Comparison of ENCODE assay signal across 8 cellular contexts in genomic region chr13:110340812-110341444, GRCh38. TPM values are rescaled to one million over a fixed set of nuclear protein-coding genes. Genes with fewer than 3 reads are reported as not detected.
A peak's percentile ranks its signal among the peaks of the same experiment; 100 is the strongest.
DNase-seq lines count a peak whose midpoint lies in the region; ATAC-seq and TF ChIP-seq lines count a peak whose summit lies in the region.

No MANE protein-coding gene starts in this region.

- no peak for TF ChIP-seq CTCF in AG04450 (IDR thresholded peaks at IDR 0.05; ENCODE audit: low read depth, low read length)
- no peak for TF ChIP-seq CTCF in foreskin fibroblast (IDR thresholded peaks at IDR 0.05; ENCODE audit: low read depth, low read length)

- no peaks in the 10 kb centered on the region for H3K36me3 ChIP-seq in urinary bladder (ENCODE audit: insufficient read depth)

- H3K4me1 ChIP-seq in urinary bladder (ENCODE audit: insufficient read depth) = no peaks in the 10 kb centered on the region

- H3K4me3 ChIP-seq in AG04450 (ENCODE audit: low read depth, low read length) (no peak overlapping the region; the same call in 1 of the 2 replicates), foreskin fibroblast (ENCODE audit: low read depth in 1 of 2, low read length in 2 of 2) (no peak overlapping the region), urinary bladder (ENCODE audit: low read depth, low read length) (no peak overlapping the region)

- WGBS in urinary bladder = 13% methylated on average over 24 of the region's 24 CpGs

- H3K27me3 ChIP-seq in AG04450 (ENCODE audit: control insufficient read depth, insufficient read depth, low read length) = no peaks in the 10 kb centered on the region

- peak overlapping the region; percentile 94 for H3K27ac ChIP-seq in AG04450 (ENCODE audit: low read depth, low read length)
- peak overlapping the region; percentile 72 for H3K27ac ChIP-seq in urinary bladder (ENCODE audit: low read depth)

- CTCF ChIA-PET in AG04450 (lab: Charles Lee) = interaction anchor here (1.1 kb wide), 1 partner anchor 33 kb away, joined by 3 read pairs; no protein-coding TSS in a partner anchor

- H3K9me3 ChIP-seq in AG04450 (ENCODE audit: control insufficient read depth, insufficient read depth, low read length) = no peaks in the 10 kb centered on the region; the same call in 1 of the 2 replicates

- DNase-seq in AG04450 (ENCODE audit: low read depth, low spot score) (no peak), activated T-cell treated with anti-CD3 and anti-CD28 coated beads for 1 hour (ENCODE audit: low read depth) (peak; percentile 46), foreskin fibroblast (peak; percentile 53 to 73), renal cortical epithelial cell (ENCODE audit: low read depth) (peak; percentile 65), NCI-H2029 treated with DMSO at 0.1 percent for 48 hours (lab: John Stamatoyannopoulos, UW) (no peak)

- POLR2A ChIA-PET in AG04450 (lab: Yijun Ruan, JAX) = interaction anchor here (0.8 to 2.0 kb wide), 6 partner anchors 11 to 71 kb away, joined by 3 to 5 read pairs (median 4); partner anchors contain the start of gene COL4A1

- ATAC-seq in HG02852 (IDR thresholded peaks at IDR 0.05; ENCODE audit: unreplicated experiment) (peak; percentile 62), GM18498 (IDR thresholded peaks at IDR 0.05; ENCODE audit: unreplicated experiment) (no peak)

RNA-seq across cellular contexts. Expression of gene COL4A2, which starts 33.8 kb away (rescaled TPM):
- polyA plus RNA-seq in AG04450 (2011; rRNA removed) = 208 and 248 TPM in 2 replicates
- 167 and 215 TPM in 2 replicates for polyA minus RNA-seq in AG04450 (2011; rRNA and poly(A)+ RNA removed)
- total RNA-seq in renal cortical epithelial cell = 1,026 and 1,465 TPM in 2 replicates
- 465 TPM for total RNA-seq in urinary bladder
- polyA plus RNA-seq in urinary bladder = 488 TPM

RNA-seq across cellular contexts. Expression of gene COL4A1, which starts 34.0 kb away (rescaled TPM):
- polyA plus RNA-seq in AG04450 (2011; rRNA removed) = 206 and 210 TPM in 2 replicates
- 207 and 224 TPM in 2 replicates for polyA minus RNA-seq in AG04450 (2011; rRNA and poly(A)+ RNA removed)
- 1,634 and 1,793 TPM in 2 replicates for total RNA-seq in renal cortical epithelial cell
- 1,096 TPM for total RNA-seq in urinary bladder
- polyA plus RNA-seq in urinary bladder = 334 TPM

Comparison
In these comparisons a context has a peak if more than half of its experiments do, and no peak if none do; other contexts are left out.
1. DNase-seq: peak in activated T-cell treated with anti-CD3 and anti-CD28 coated beads for 1 hour (single experiment), foreskin fibroblast (2 of 2) and renal cortical epithelial cell (single experiment); none in AG04450 (single experiment) and NCI-H2029 treated with DMSO at 0.1 percent for 48 hours (single experiment).